13 cellular contexts compared by ENCODE assay signal in genomic region chr2:84800194-84800805, GRCh38.
DNase-seq lines count a peak whose midpoint lies in the region; ATAC-seq and TF ChIP-seq lines count a peak whose summit lies in the region.
"Had no signal": no experiment of that assay in that cellular context is flagged by ENCODE, and none has a peak within 500 bp of the region (broad histone marks: within the 10 kb centered on the region; RNA-seq: fewer than 3 reads in every experiment).

No MANE protein-coding gene starts in this region.

- no peak for DNase-seq in activated T-cell treated with anti-CD3 and anti-CD28 coated beads, Interleukin-2, amount 50 U/mL, for 24 hours
- no peak for DNase-seq in activated T-cell treated with anti-CD3 and anti-CD28 coated beads for 4 hours
- DNase-seq in natural killer cell = no peak
- no peak for DNase-seq in hepatic stellate cell (ENCODE audit: low spot score)
- DNase-seq in HuH-7 (ENCODE audit: low spot score) = no peak
- no peak for DNase-seq in foreskin fibroblast
- DNase-seq: dorsolateral prefrontal cortex, heart right ventricle, MG63, midbrain had no signal

- no peaks in the 10 kb centered on the region for H3K36me3 Mint-ChIP-seq in activated T-cell treated with anti-CD3 and anti-CD28 coated beads, Interleukin-2, amount 50 U/mL, for 24 hours (ENCODE audit: low read depth)
- peaks cover 14% of the 10 kb centered on the region for H3K36me3 Mint-ChIP-seq in natural killer cell

- no peaks in the 10 kb centered on the region for H3K27me3 Mint-ChIP-seq in activated T-cell treated with anti-CD3 and anti-CD28 coated beads, Interleukin-2, amount 50 U/mL, for 24 hours
- H3K27me3 Mint-ChIP-seq in natural killer cell (ENCODE audit: low read depth in 2 of 2) = no peaks in the 10 kb centered on the region

- TF ChIP-seq CTCF in natural killer cell (IDR thresholded peaks at IDR 0.05) (no peak), foreskin fibroblast (IDR thresholded peaks at IDR 0.05; ENCODE audit: low read depth, low read length) (no peak)

- no peak overlapping the region for H3K4me3 Mint-ChIP-seq in activated T-cell treated with anti-CD3 and anti-CD28 coated beads, Interleukin-2, amount 50 U/mL, for 24 hours
- peak overlapping the region; percentile 36 for H3K4me3 Mint-ChIP-seq in natural killer cell

- peaks cover 25% of the 10 kb centered on the region for H3K4me1 Mint-ChIP-seq in activated T-cell treated with anti-CD3 and anti-CD28 coated beads, Interleukin-2, amount 50 U/mL, for 24 hours (ENCODE audit: low read depth)
- peaks cover 11 to 21% of the 10 kb centered on the region in 2 donors for H3K4me1 Mint-ChIP-seq in natural killer cell

- no peak overlapping the region for H3K4me3 ChIP-seq in foreskin fibroblast (ENCODE audit: low read depth in 1 of 2, low read length in 2 of 2)
- H3K4me3 ChIP-seq: dorsolateral prefrontal cortex, heart right ventricle, MG63 had no signal

- intact Hi-C loops in natural killer cell (cut with micrococcal nuclease) = no loop called here

- peaks cover 5% of the 10 kb centered on the region for H3K9me3 Mint-ChIP-seq in activated T-cell treated with anti-CD3 and anti-CD28 coated beads, Interleukin-2, amount 50 U/mL, for 24 hours
- peaks cover 0 to 4% of the 10 kb centered on the region in 2 donors for H3K9me3 Mint-ChIP-seq in natural killer cell
- H3K9me3 Mint-ChIP-seq: activated naive CD4-positive, alpha-beta T cell treated with anti-CD3 and anti-CD28 coated beads, Interleukin-2, amount 50 U/mL, for 72 hours had no signal

- H3K27ac Mint-ChIP-seq in activated T-cell treated with anti-CD3 and anti-CD28 coated beads, Interleukin-2, amount 50 U/mL, for 24 hours = peak overlapping the region; percentile 1
- H3K27ac Mint-ChIP-seq in natural killer cell = peak overlapping the region in 1 of 2 donors; percentile 47
- H3K27ac Mint-ChIP-seq: activated naive CD4-positive, alpha-beta T cell treated with anti-CD3 and anti-CD28 coated beads, Interleukin-2, amount 50 U/mL, for 72 hours had no signal

- peak; percentile 93 for ATAC-seq in GM21723 (IDR thresholded peaks at IDR 0.05; ENCODE audit: unreplicated experiment)
- peak; percentile 91 for ATAC-seq in HG03378 (IDR thresholded peaks at IDR 0.05; ENCODE audit: unreplicated experiment)
- no peak for ATAC-seq in natural killer cell
- ATAC-seq: heart right ventricle had no signal

Comparison
In these comparisons a context has a peak if more than half of its experiments do, and no peak if none do; other contexts are left out.
1. ATAC-seq: peak in GM21723 (single experiment) and HG03378 (single experiment); none in natural killer cell (0 of 3).